In the genomic region with DNA sequence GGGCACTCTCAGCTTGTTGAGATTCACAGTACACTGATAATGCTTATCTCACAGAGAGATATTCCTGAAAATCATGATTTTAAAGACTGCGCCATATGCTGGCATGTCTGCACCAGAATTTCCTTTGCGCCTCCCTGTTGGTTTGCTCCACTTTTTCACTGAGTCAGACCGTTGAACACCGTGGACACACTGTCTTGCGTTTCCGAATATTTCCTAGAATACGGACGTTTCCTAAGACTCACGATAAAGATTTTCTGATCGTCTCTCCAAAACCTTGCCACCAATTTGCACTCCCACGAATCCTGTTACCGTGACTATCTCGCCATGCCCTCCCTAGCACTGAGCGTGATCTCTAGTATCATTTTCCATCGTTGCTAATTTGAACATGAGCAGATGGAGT, we compare ENCODE assay signal across 8 cellular contexts. TPM values are rescaled to one million over a fixed set of nuclear protein-coding genes. Genes with fewer than 3 reads are reported as not detected.
DNase-seq lines count a peak whose midpoint lies in the region; ATAC-seq, FAIRE-seq and TF ChIP-seq lines count a peak whose summit lies in the region.

No MANE protein-coding gene starts in this region.

- TF ChIP-seq POLR2A in IMR-90 (IDR thresholded peaks at IDR 0.05; ENCODE audit: low read depth, low read length) (no peak), H54 (IDR thresholded peaks at IDR 0.05; ENCODE audit: low read depth, low read length) (no peak)

- peak overlapping the region; percentile 95 for H3K4me2 ChIP-seq in IMR-90 (ENCODE audit: low read depth, low read length)

- DNase-seq in AG09309 (ENCODE audit: low read depth) = no peak
- no peak for DNase-seq in IMR-90
- no peak for DNase-seq in effector memory CD4-positive, alpha-beta T cell
- DNase-seq in posterior cingulate gyrus = no peak
- no peak for DNase-seq in H54 (ENCODE audit: insufficient read length, low spot score)

- H3K9me3 ChIP-seq in IMR-90 (ENCODE audit: control insufficient read depth, insufficient read depth, low read length) = no peaks in the 10 kb centered on the region
- no peaks in the 10 kb centered on the region for H3K9me3 ChIP-seq in effector memory CD4-positive, alpha-beta T cell (ENCODE audit: control insufficient read depth, low read length)

- no peaks in the 10 kb centered on the region for H3K4me1 ChIP-seq in IMR-90 (ENCODE audit: control insufficient read depth, insufficient read depth, low read length)
- H3K4me1 ChIP-seq in effector memory CD4-positive, alpha-beta T cell (ENCODE audit: control insufficient read depth, insufficient read depth, low read length, poor library complexity, severe bottlenecking) = peaks cover 9% of the 10 kb centered on the region

- FAIRE-seq in H54 (lab: Jason Lieb, UNC) = no peak

- peak overlapping the region in 1 of 3 experiments; percentile 6 for H3K27ac Mint-ChIP-seq in nephron

- H2AK5ac ChIP-seq in IMR-90 (ENCODE audit: low read depth, low read length) = no peak overlapping the region

- peaks cover 5% of the 10 kb centered on the region for H3K4me1 Mint-ChIP-seq in nephron

- CTCF ChIA-PET in IMR-90 (lab: Yijun Ruan, JAX) = interaction anchor here (1.3 kb wide), 1 partner anchor 9 kb away, joined by 3 read pairs; no protein-coding TSS in a partner anchor

- no peak overlapping the region for H4K8ac ChIP-seq in IMR-90 (ENCODE audit: low read depth in 2 of 2, low read length in 2 of 2)

- no peak overlapping the region for H4K91ac ChIP-seq in IMR-90 (ENCODE audit: insufficient read depth, low read depth, low read length)

- no peaks in the 10 kb centered on the region for H4K20me1 ChIP-seq in IMR-90 (ENCODE audit: insufficient read depth, low read length)

- dilution Hi-C loops in IMR-90 (cut with HindIII; ENCODE audit: low sequenced_read_pairs, unreplicated experiment) = no loop called here

- no peak overlapping the region for H3K18ac ChIP-seq in IMR-90 (ENCODE audit: low read depth, low read length)

- H2BK15ac ChIP-seq in IMR-90 (ENCODE audit: low read depth, low read length) = no peak overlapping the region

- intact Hi-C loops in IMR-90 (cut with micrococcal nuclease) (loop anchor here (1.0 kb wide), 2 partner anchors 44 to 87 kb away; no protein-coding TSS in a partner anchor), posterior cingulate gyrus (cut with DNase I) (loop anchor here (5.0 kb wide), 1 partner anchor 43 kb away; no protein-coding TSS in a partner anchor)

- no peak for TF ChIP-seq CTCF in AG09309 (IDR thresholded peaks at IDR 0.05; ENCODE audit: control insufficient read depth, insufficient read depth, low read depth, low read length, missing control alignments)
- TF ChIP-seq CTCF in IMR-90 (conservative IDR thresholded peaks at IDR 0.05; ENCODE audit: low read depth, low read length) = no peak
- TF ChIP-seq CTCF in nephron (IDR thresholded peaks at IDR 0.05; ENCODE audit: unreplicated experiment in 3 of 3) = no peak

- H3K4me3 ChIP-seq in AG09309 (ENCODE audit: control insufficient read depth, low read depth, low read length) (peak overlapping the region; percentile 51; the same call in 1 of the 2 replicates), IMR-90 (ENCODE audit: insufficient read depth, low read depth, low read length) (peak overlapping the region; percentile 76)
- peak overlapping the region; percentile 65 for H3K4me3 ChIP-seq in effector memory CD4-positive, alpha-beta T cell (ENCODE audit: insufficient read depth, low read depth, low read length, poor library complexity, severe bottlenecking)

- H2BK20ac ChIP-seq in IMR-90 (ENCODE audit: low read depth, low read length) = no peak overlapping the region

- H3K27ac ChIP-seq in IMR-90 (ENCODE audit: insufficient read depth, low read length) = no peak overlapping the region
- no peak overlapping the region for H3K27ac ChIP-seq in effector memory CD4-positive, alpha-beta T cell (ENCODE audit: insufficient read depth, low read length, poor library complexity, severe bottlenecking)

- no peak overlapping the region for H2BK120ac ChIP-seq in IMR-90 (ENCODE audit: low read depth, low read length)

- no peaks in the 10 kb centered on the region for H3K9me1 ChIP-seq in IMR-90 (ENCODE audit: insufficient read depth, low read length)

- H3K4ac ChIP-seq in IMR-90 (ENCODE audit: low read depth, low read length) = no peak overlapping the region

- H3K9ac ChIP-seq in IMR-90 (ENCODE audit: low read depth, low read length) = no peak overlapping the region

- H3K79me1 ChIP-seq in IMR-90 (ENCODE audit: low read depth in 1 of 2, low read length in 2 of 2) = no peaks in the 10 kb centered on the region

- H2BK5ac ChIP-seq in IMR-90 (ENCODE audit: low read depth, low read length, poor library complexity, severe bottlenecking) = no peak overlapping the region

- H4K5ac ChIP-seq in IMR-90 (ENCODE audit: low read depth, low read length) = no peak overlapping the region

- no peak overlapping the region for H3K14ac ChIP-seq in IMR-90 (replicated peaks; ENCODE audit: low read depth, low read length)

- no peak overlapping the region for H3K23ac ChIP-seq in IMR-90 (ENCODE audit: low read depth, low read length)

- no peak for TF ChIP-seq RAD21 in IMR-90 (IDR thresholded peaks at IDR 0.05; ENCODE audit: low read length)

- H3K9me3 Mint-ChIP-seq in nephron = no peaks in the 10 kb centered on the region

- H3K36me3 ChIP-seq in IMR-90 (ENCODE audit: control insufficient read depth, insufficient read depth, low read length) = no peaks in the 10 kb centered on the region
- no peaks in the 10 kb centered on the region for H3K36me3 ChIP-seq in effector memory CD4-positive, alpha-beta T cell (ENCODE audit: control insufficient read depth, insufficient read depth, low read length)

- peaks cover 66% of the 10 kb centered on the region for H3K27me3 Mint-ChIP-seq in nephron (ENCODE audit: low read depth)

- peak overlapping the region; percentile 73 for H2AFZ ChIP-seq in IMR-90 (replicated peaks; ENCODE audit: low read length, poor library complexity)

- POLR2A ChIA-PET in IMR-90 (lab: Charles Lee; ENCODE audit: unreplicated experiment) = no interaction called here

- peaks cover 33% of the 10 kb centered on the region for H3K27me3 ChIP-seq in IMR-90 (ENCODE audit: control insufficient read depth, insufficient read depth, low read length)
- no peaks in the 10 kb centered on the region for H3K27me3 ChIP-seq in effector memory CD4-positive, alpha-beta T cell (replicated peaks; ENCODE audit: control insufficient read depth, insufficient read depth, low read length, poor library complexity, severe bottlenecking)

- no peak overlapping the region for H3K56ac ChIP-seq in IMR-90 (ENCODE audit: extremely low read depth, insufficient read depth, low read length)

- in situ Hi-C loops in IMR-90 (cut with MboI; ENCODE audit: low sequenced_read_pairs) = loop anchor here (5.0 kb wide), 1 partner anchor 88 kb away; no protein-coding TSS in a partner anchor

- peak overlapping the region; percentile 69 to 89 (median 87) for H3K4me3 Mint-ChIP-seq in nephron

- 45% methylated on average over 9 of the region's 15 CpGs; no CpG with 5 or more reads in 1 of the 2 experiments for WGBS in IMR-90 (ENCODE audit: extremely low coverage in 2 of 2, insufficient read length in 1 of 2), 2 experiments

- ATAC-seq in IMR-90 (ENCODE audit: low read depth) (no peak), HG03097 (IDR thresholded peaks at IDR 0.05; ENCODE audit: low FRiP score, unreplicated experiment) (no peak), HG03571 (IDR thresholded peaks at IDR 0.05; ENCODE audit: unreplicated experiment) (no peak)

- no TSS peak for BruUV-seq in IMR-90 (replicated peaks; lab: Mats Ljungman, UMichigan)

- H2AK9ac ChIP-seq in IMR-90 (replicated peaks; ENCODE audit: low read depth, low read length, poor library complexity) = no peak overlapping the region

- H3K36me3 Mint-ChIP-seq in nephron (ENCODE audit: low read depth) = peaks cover 3% of the 10 kb centered on the region

TF ChIP-seq in IMR-90, 13 proteins besides CTCF, POLR2A, EP300 and RAD21 (continues in another document):
- TF ChIP-seq RFX5 (IDR thresholded peaks at IDR 0.05; ENCODE audit: low read depth, low read length) (no peak), USF2 (IDR thresholded peaks at IDR 0.05; ENCODE audit: low read depth, low read length) (no peak), SMC3 (IDR thresholded peaks at IDR 0.05; ENCODE audit: low read depth, low read length) (no peak), FOS (IDR thresholded peaks at IDR 0.05; ENCODE audit: low read depth, low read length) (no peak), CEBPB (IDR thresholded peaks at IDR 0.05; ENCODE audit: low read depth, low read length) (no peak), MAFK (IDR thresholded peaks at IDR 0.05; ENCODE audit: low read depth, low read length) (no peak), NFE2L2 (IDR thresholded peaks at IDR 0.05; ENCODE audit: low read depth, low read length) (no peak), BHLHE40 (IDR thresholded peaks at IDR 0.05; ENCODE audit: low read depth, low read length) (no peak), RCOR1 (IDR thresholded peaks at IDR 0.05; ENCODE audit: insufficient replicate concordance, low read length) (no peak), MXI1 (IDR thresholded peaks at IDR 0.05; ENCODE audit: borderline replicate concordance, low read depth, low read length) (no peak), CHD1 (IDR thresholded peaks at IDR 0.05; ENCODE audit: low read depth, low read length) (no peak)

RNA-seq across cellular contexts. Expression of gene C1orf115, which starts 0.5 kb away (rescaled TPM):
- total RNA-seq in IMR-90 (2012; rRNA removed) = under 0.01 and 0.18 TPM in 2 replicates
- 0.06 and 0.07 TPM in 2 replicates for polyA plus RNA-seq in IMR-90 (2012; rRNA removed)
- 0.05 and 0.08 TPM in 2 replicates for polyA plus RNA-seq in IMR-90 (2012; cell fraction: cytosol; rRNA removed)
- 0.03 and 0.05 TPM in 2 replicates for polyA plus RNA-seq in IMR-90 (2012; cell fraction: nucleus; rRNA removed; ENCODE audit: low replicate concordance)

RNA-seq across cellular contexts. Expression of gene MTARC2, which starts 58.4 kb away (rescaled TPM):
- 0.36 and 0.56 TPM in 2 replicates for total RNA-seq in IMR-90 (2012; rRNA removed)
- 2.6 TPM in 2 replicates for polyA plus RNA-seq in IMR-90 (2012; rRNA removed)
- 0.71 and 3.2 TPM in 2 replicates for polyA plus RNA-seq in IMR-90 (2012; cell fraction: cytosol; rRNA removed)
- polyA plus RNA-seq in IMR-90 (2012; cell fraction: nucleus; rRNA removed; ENCODE audit: low replicate concordance) = 8.2 and 12.5 TPM in 2 replicates
